Comparison of ENCODE assay signal across 14 cellular contexts in genomic region chr21:45017376-45017960, GRCh38. TPM values are rescaled to one million over a fixed set of nuclear protein-coding genes. Genes with fewer than 3 reads are reported as not detected.
A peak's percentile ranks its signal among the peaks of the same experiment; 100 is the strongest.
DNase-seq lines count a peak whose midpoint lies in the region; ATAC-seq, FAIRE-seq and TF ChIP-seq lines count a peak whose summit lies in the region.
"Had no signal": no experiment of that assay in that cellular context is flagged by ENCODE, and none has a peak within 500 bp of the region (broad histone marks: within the 10 kb centered on the region; RNA-seq: fewer than 3 reads in every experiment).

No MANE protein-coding gene starts in this region.

- no peak for FAIRE-seq in kidney (lab: Jason Lieb, UNC)
- FAIRE-seq: GM12878, GM19239 had no signal

- no peak for TF ChIP-seq EP300 in suprapubic skin (IDR thresholded peaks at IDR 0.05)

- H3K4me1 Mint-ChIP-seq in activated T-cell treated with anti-CD3 and anti-CD28 coated beads, Interleukin-2, amount 50 U/mL, for 72 hours (ENCODE audit: low read depth) = no peaks in the 10 kb centered on the region
- peaks cover 9% of the 10 kb centered on the region for H3K4me1 Mint-ChIP-seq in activated CD8-positive, alpha-beta T cell treated with anti-CD3 and anti-CD28 coated beads, Interleukin-2, amount 10 ng/mL, durations not matched to agents 7 days and 5 days (ENCODE audit: low read depth)
- peaks cover 8 to 10% of the 10 kb centered on the region in 2 donors for H3K4me1 Mint-ChIP-seq in immature natural killer cell

- no peaks in the 10 kb centered on the region for H3K36me3 ChIP-seq in suprapubic skin
- H3K36me3 ChIP-seq in kidney (ENCODE audit: control insufficient read depth in 1 of 2, insufficient read depth in 2 of 2, low read length in 2 of 2) = no peaks in the 10 kb centered on the region
- H3K36me3 ChIP-seq: HAP-1, upper lobe of left lung had no signal

- no peaks in the 10 kb centered on the region for H3K9me3 Mint-ChIP-seq in activated T-cell treated with anti-CD3 and anti-CD28 coated beads, Interleukin-2, amount 50 U/mL, for 72 hours
- H3K9me3 Mint-ChIP-seq in activated CD8-positive, alpha-beta T cell treated with anti-CD3 and anti-CD28 coated beads, Interleukin-2, amount 10 ng/mL, durations not matched to agents 7 days and 5 days (ENCODE audit: insufficient read depth) = no peaks in the 10 kb centered on the region
- H3K9me3 Mint-ChIP-seq in immature natural killer cell = no peaks in the 10 kb centered on the region

- POLR2A ChIA-PET in activated CD8-positive, alpha-beta T cell treated with anti-CD3 and anti-CD28 coated beads, Interleukin-2, amount 10 ng/mL, durations not matched to agents 7 days and 5 days (lab: Charles Lee) = no interaction called here

- peak overlapping the region; percentile 27 for H3K27ac Mint-ChIP-seq in activated T-cell treated with anti-CD3 and anti-CD28 coated beads, Interleukin-2, amount 50 U/mL, for 72 hours
- H3K27ac Mint-ChIP-seq in activated CD8-positive, alpha-beta T cell treated with anti-CD3 and anti-CD28 coated beads, Interleukin-2, amount 10 ng/mL, durations not matched to agents 7 days and 5 days = no peak overlapping the region
- H3K27ac Mint-ChIP-seq in immature natural killer cell = peak overlapping the region in 1 of 6 donors; percentile 64

- 54% methylated on average over 7 of the region's 7 CpGs for WGBS in suprapubic skin

- H3K27me3 ChIP-seq in suprapubic skin = no peaks in the 10 kb centered on the region

- no peak for DNase-seq in activated T-cell treated with anti-CD3 and anti-CD28 coated beads, Interleukin-2, amount 50 U/mL, for 72 hours
- DNase-seq in activated T-cell treated with anti-CD3 and anti-CD28 coated beads for 4 hours (no peak), immature natural killer cell (no peak), suprapubic skin (ENCODE audit: low spot score in 2 of 2) (peak; percentile 51 to 63), kidney (no peak)
- no peak for DNase-seq in activated CD8-positive, alpha-beta T cell treated with anti-CD3 and anti-CD28 coated beads, Interleukin-2, amount 10 ng/mL, durations not matched to agents 7 days and 5 days
- DNase-seq: DND-41, NCI-H345 had no signal

- H3K4me1 ChIP-seq in suprapubic skin (peaks cover 28% of the 10 kb centered on the region), kidney (ENCODE audit: control insufficient read depth in 1 of 2, insufficient read depth in 1 of 2, low read depth in 1 of 2, low read length in 2 of 2) (peaks cover 0 to 8% of the 10 kb centered on the region in 2 donors)

- no peak for TF ChIP-seq POLR2A in suprapubic skin (IDR thresholded peaks at IDR 0.05)

- H3K27me3 Mint-ChIP-seq in activated T-cell treated with anti-CD3 and anti-CD28 coated beads, Interleukin-2, amount 50 U/mL, for 72 hours (ENCODE audit: low read depth) = peaks cover 32% of the 10 kb centered on the region
- peaks cover 24% of the 10 kb centered on the region for H3K27me3 Mint-ChIP-seq in activated CD8-positive, alpha-beta T cell treated with anti-CD3 and anti-CD28 coated beads, Interleukin-2, amount 10 ng/mL, durations not matched to agents 7 days and 5 days (ENCODE audit: low read depth)
- peaks cover 4 to 12% (median 10%) of the 10 kb centered on the region in 3 donors for H3K27me3 Mint-ChIP-seq in immature natural killer cell (ENCODE audit: low read depth in 3 of 3)

- intact Hi-C loops in kidney (cut with DNase I) = no loop called here

- no peak for TF ChIP-seq CTCF in suprapubic skin (IDR thresholded peaks at IDR 0.05)
- no peak for TF ChIP-seq CTCF in kidney (IDR thresholded peaks at IDR 0.05; ENCODE audit: borderline replicate concordance, extremely low read depth, insufficient read depth)

- no peak for ATAC-seq in activated T-cell treated with anti-CD3 and anti-CD28 coated beads, Interleukin-2, amount 50 U/mL, for 72 hours (replicated peaks in 1 of 2)
- ATAC-seq in activated CD8-positive, alpha-beta T cell treated with anti-CD3 and anti-CD28 coated beads, Interleukin-2, amount 10 ng/mL, durations not matched to agents 7 days and 5 days = no peak
- ATAC-seq in GM21381 (IDR thresholded peaks at IDR 0.05; ENCODE audit: unreplicated experiment) (no peak), HG02678 (IDR thresholded peaks at IDR 0.05; ENCODE audit: unreplicated experiment) (no peak)
- ATAC-seq: GM12878 had no signal

- no peak overlapping the region for H3K9ac ChIP-seq in kidney (ENCODE audit: low read length in 2 of 2)

- peak overlapping the region; percentile 75 to 81 for H3K4me3 Mint-ChIP-seq in activated T-cell treated with anti-CD3 and anti-CD28 coated beads, Interleukin-2, amount 50 U/mL, for 72 hours
- peak overlapping the region; percentile 28 for H3K4me3 Mint-ChIP-seq in activated CD8-positive, alpha-beta T cell treated with anti-CD3 and anti-CD28 coated beads, Interleukin-2, amount 10 ng/mL, durations not matched to agents 7 days and 5 days
- peak overlapping the region; percentile 51 to 73 (median 72) for H3K4me3 Mint-ChIP-seq in immature natural killer cell

- H3K36me3 Mint-ChIP-seq in activated T-cell treated with anti-CD3 and anti-CD28 coated beads, Interleukin-2, amount 50 U/mL, for 72 hours (ENCODE audit: insufficient read depth in 2 of 2) = peaks cover 0 to 3% of the 10 kb centered on the region in 2 donors
- no peaks in the 10 kb centered on the region for H3K36me3 Mint-ChIP-seq in activated CD8-positive, alpha-beta T cell treated with anti-CD3 and anti-CD28 coated beads, Interleukin-2, amount 10 ng/mL, durations not matched to agents 7 days and 5 days (ENCODE audit: low read depth)
- H3K36me3 Mint-ChIP-seq in immature natural killer cell = peaks cover 0 to 3% (median 2%) of the 10 kb centered on the region in 3 donors

- H3K4me3 ChIP-seq in suprapubic skin (no peak overlapping the region), kidney (ENCODE audit: low read length in 2 of 2) (no peak overlapping the region)
- H3K4me3 ChIP-seq: GM12878, HAP-1 had no signal

- H3K27ac ChIP-seq in suprapubic skin = no peak overlapping the region
- no peak overlapping the region for H3K27ac ChIP-seq in kidney (ENCODE audit: low read depth in 2 of 2, low read length in 2 of 2)

- CTCF ChIA-PET in activated CD8-positive, alpha-beta T cell treated with anti-CD3 and anti-CD28 coated beads, Interleukin-2, amount 10 ng/mL, durations not matched to agents 7 days and 5 days (lab: Charles Lee) = interaction anchor here (1.3 kb wide), 1 partner anchor 100 kb away, joined by 3 read pairs; no protein-coding TSS in a partner anchor

- no peaks in the 10 kb centered on the region for H3K9me3 ChIP-seq in suprapubic skin
- no peaks in the 10 kb centered on the region for H3K9me3 ChIP-seq in kidney (ENCODE audit: control insufficient read depth in 1 of 2, low read length in 2 of 2)
- H3K9me3 ChIP-seq: HAP-1, upper lobe of left lung had no signal

RNA-seq across cellular contexts. Expression of gene ADARB1, which starts 56.9 kb away (rescaled TPM):
- total RNA-seq in activated T-cell treated with anti-CD3 and anti-CD28 coated beads, Interleukin-2, amount 50 U/mL, for 72 hours = 10 to 100 TPM; 41.7 to 45.3 TPM
- 10 to 100 TPM; 52.9 to 66.2 TPM for total RNA-seq in activated CD8-positive, alpha-beta T cell treated with anti-CD3 and anti-CD28 coated beads, Interleukin-2, amount 10 ng/mL, durations not matched to agents 7 days and 5 days
- polyA plus RNA-seq in immature natural killer cell (1 to 10 TPM; 3.0 to 4.5 (median 3.4) TPM), kidney (ENCODE audit: insufficient read depth, low read depth, low replicate concordance) (6.7 TPM)
- total RNA-seq in suprapubic skin (10 to 100 TPM; 13.2 to 23.6 (median 20.3) TPM), kidney (34.9 TPM)

Comparison
In these comparisons a context has a peak if more than half of its experiments do, and no peak if none do; other contexts are left out.
1. DNase-seq: peak in suprapubic skin (2 of 2); none in activated T-cell treated with anti-CD3 and anti-CD28 coated beads, Interleukin-2, amount 50 U/mL, for 72 hours (0 of 2), activated T-cell treated with anti-CD3 and anti-CD28 coated beads for 4 hours (single experiment), activated CD8-positive, alpha-beta T cell treated with anti-CD3 and anti-CD28 coated beads, Interleukin-2, amount 10 ng/mL, durations not matched to agents 7 days and 5 days (single experiment), immature natural killer cell (0 of 3) and kidney (single experiment).
2. H3K4me3 Mint-ChIP-seq: peak in every context shown above with its lines; median percentile 78 in activated T-cell treated with anti-CD3 and anti-CD28 coated beads, Interleukin-2, amount 50 U/mL, for 72 hours; 72 in immature natural killer cell; 28 in activated CD8-positive, alpha-beta T cell treated with anti-CD3 and anti-CD28 coated beads, Interleukin-2, amount 10 ng/mL, durations not matched to agents 7 days and 5 days.